In genomic region chr10:43453266-43453831, GRCh38 we compare ENCODE assay signal across 8 cellular contexts. TPM values are rescaled to one million over a fixed set of nuclear protein-coding genes. Genes with fewer than 3 reads are reported as not detected.
DNase-seq lines count a peak whose midpoint lies in the region; ATAC-seq and TF ChIP-seq lines count a peak whose summit lies in the region.

No MANE protein-coding gene starts in this region.

- H3K18ac ChIP-seq in mesenchymal stem cell (ENCODE audit: low read depth in 1 of 2, low read length in 2 of 2) (no peak overlapping the region), H9 (ENCODE audit: insufficient read length, low read depth, low read length) (no peak overlapping the region)

- no peak overlapping the region for H3K56ac ChIP-seq in H9 (ENCODE audit: insufficient read length, low read depth, low read length)

- no peak overlapping the region for H3K4me2 ChIP-seq in mesenchymal stem cell (ENCODE audit: low read length, poor library complexity, severe bottlenecking)
- no peak overlapping the region for H3K4me2 ChIP-seq in H9 (ENCODE audit: insufficient read depth, insufficient read length, low read length)

- 90% methylated on average over 4 of the region's 4 CpGs for WGBS in mesenchymal stem cell
- 93 to 100% methylated on average over 3 to 4 of the region's 4 CpGs for WGBS in endodermal cell (ENCODE audit: insufficient coverage in 1 of 2, insufficient read length in 1 of 2), 2 experiments
- 63 to 68% methylated on average over 3 to 4 of the region's 4 CpGs for WGBS in transverse colon (ENCODE audit: low coverage in 1 of 2), 2 donors
- no CpG with 5 or more reads among the region's 4 CpGs for WGBS in H9 (ENCODE audit: extremely low coverage, insufficient read length, low lambda C conversion rate)

- H4K91ac ChIP-seq in mesenchymal stem cell (ENCODE audit: low read length), result peak overlapping the region; percentile 20
- no peak overlapping the region for H4K91ac ChIP-seq in H9 (ENCODE audit: insufficient read length, low read depth, low read length)

- H3K36me3 Mint-ChIP-seq in endodermal cell (ENCODE audit: low read depth) (no peaks in the 10 kb centered on the region), H9 (ENCODE audit: insufficient read depth in 1 of 3, low read depth in 3 of 3) (peaks cover 0 to 2% (median 0%) of the 10 kb centered on the region in 3 experiments; a peak in 1 of 7 replicates)

- no peak for TF ChIP-seq POLR2A in transverse colon (IDR thresholded peaks at IDR 0.05)

- H3K4ac ChIP-seq in mesenchymal stem cell (ENCODE audit: low read depth in 1 of 2, low read length in 2 of 2) (no peak overlapping the region), H9 (ENCODE audit: low read depth, low read length) (no peak overlapping the region)

- H4K5ac ChIP-seq in H9 (ENCODE audit: insufficient read length, low read depth, low read length), result no peak overlapping the region

- peak; percentile 73 for DNase-seq in GM12865 (ENCODE audit: low read depth)
- DNase-seq in RWPE2 (ENCODE audit: low spot score), result no peak
- DNase-seq in mesenchymal stem cell, result peak; percentile 21
- DNase-seq in endodermal cell, result no peak
- no peak for DNase-seq in transverse colon
- no peak for DNase-seq in H9

- no peak overlapping the region for H2BK120ac ChIP-seq in mesenchymal stem cell (ENCODE audit: low read depth, low read length)
- no peak overlapping the region for H2BK120ac ChIP-seq in H9 (ENCODE audit: low read depth, low read length, poor library complexity, severe bottlenecking)

- H2BK15ac ChIP-seq in mesenchymal stem cell (ENCODE audit: low read depth, poor library complexity, severe bottlenecking), result no peak overlapping the region
- no peak overlapping the region for H2BK15ac ChIP-seq in H9 (ENCODE audit: low read depth, low read length)

- no peak overlapping the region for H2BK20ac ChIP-seq in H9 (ENCODE audit: low read depth, low read length, poor library complexity, severe bottlenecking)

- no peaks in the 10 kb centered on the region for H4K20me1 ChIP-seq in H9 (ENCODE audit: control insufficient read depth, insufficient read depth, insufficient read length)

- H3K4me3 Mint-ChIP-seq in endodermal cell (no peak overlapping the region), H9 (no peak overlapping the region)

- no peaks in the 10 kb centered on the region for H3K79me2 ChIP-seq in H9 (ENCODE audit: insufficient read depth, low read length)

- H3K27ac Mint-ChIP-seq in endodermal cell (no peak overlapping the region), H9 (peak overlapping the region in 1 of 3 experiments; percentile 85; a peak in 1 of 7 replicates)

- H3K4me1 Mint-ChIP-seq in endodermal cell (peaks cover 7% of the 10 kb centered on the region), H9 (peaks cover 19% of the 10 kb centered on the region in 2 experiments)

- H3K4me1 ChIP-seq in RWPE2 (ENCODE audit: insufficient read depth, poor library complexity, severe bottlenecking), result peaks cover 12% of the 10 kb centered on the region
- H3K4me1 ChIP-seq in mesenchymal stem cell (ENCODE audit: control insufficient read depth, insufficient read depth, low read depth, low read length), result peaks cover 15% of the 10 kb centered on the region
- H3K4me1 ChIP-seq in endodermal cell (ENCODE audit: control insufficient read depth, insufficient read depth, low read length), result peaks cover 4% of the 10 kb centered on the region
- H3K4me1 ChIP-seq in transverse colon, result peaks cover 11 to 30% (median 14%) of the 10 kb centered on the region in 4 donors
- H3K4me1 ChIP-seq in H9 (ENCODE audit: insufficient read depth, low read length), result peaks cover 4% of the 10 kb centered on the region; the same call in 1 of the 2 replicates

- H3K27me3 ChIP-seq in RWPE2 (ENCODE audit: insufficient read depth, poor library complexity, severe bottlenecking) (no peaks in the 10 kb centered on the region), mesenchymal stem cell (ENCODE audit: control insufficient read depth in 1 of 2, insufficient read depth in 1 of 2, low read length in 2 of 2) (no peaks in the 10 kb centered on the region), endodermal cell (ENCODE audit: control insufficient read depth, insufficient read depth, low read length, poor library complexity, severe bottlenecking) (no peaks in the 10 kb centered on the region), transverse colon (no peaks in the 10 kb centered on the region), H9 (ENCODE audit: insufficient read depth, low read length) (no peaks in the 10 kb centered on the region)

- no peak overlapping the region for H2AFZ ChIP-seq in mesenchymal stem cell (ENCODE audit: low read depth, low read length)
- no peak overlapping the region for H2AFZ ChIP-seq in H9 (ENCODE audit: low read length)

- H2BK5ac ChIP-seq in mesenchymal stem cell (ENCODE audit: low read depth, low read length, poor library complexity, severe bottlenecking) (no peak overlapping the region), H9 (ENCODE audit: insufficient read length, low read length) (no peak overlapping the region)

- intact Hi-C loops in transverse colon (cut with DNase I; ENCODE audit: low total_unique reads), result no loop called here

- H2BK12ac ChIP-seq in mesenchymal stem cell (ENCODE audit: low read length in 2 of 2) (no peak overlapping the region), H9 (ENCODE audit: insufficient read length, low read depth, low read length) (no peak overlapping the region)

- H3K14ac ChIP-seq in mesenchymal stem cell (ENCODE audit: low read length in 2 of 2) (no peak overlapping the region), H9 (ENCODE audit: insufficient read depth, low read length) (no peak overlapping the region)

- H3K79me1 ChIP-seq in mesenchymal stem cell (replicated peaks; ENCODE audit: low read length, poor library complexity, severe bottlenecking) (peaks cover 5% of the 10 kb centered on the region), H9 (ENCODE audit: insufficient read depth, low read depth, low read length, poor library complexity, severe bottlenecking) (no peaks in the 10 kb centered on the region)

- no peak overlapping the region for H4K8ac ChIP-seq in mesenchymal stem cell (ENCODE audit: low read length)
- no peak overlapping the region for H4K8ac ChIP-seq in H9 (replicated peaks; ENCODE audit: insufficient read length, low read depth, low read length)

- H3K9ac ChIP-seq in mesenchymal stem cell (ENCODE audit: low read length), result peak overlapping the region; percentile 34
- no peak overlapping the region for H3K9ac ChIP-seq in endodermal cell (ENCODE audit: extremely low read depth, low read length, poor library complexity, severe bottlenecking)
- H3K9ac ChIP-seq in H9 (ENCODE audit: extremely low read depth, insufficient read length, low read length), result no peak overlapping the region

- H3K23me2 ChIP-seq in H9 (ENCODE audit: insufficient read length, low read depth, low read length, poor library complexity, severe bottlenecking), result no peaks in the 10 kb centered on the region

- H3K9me3 Mint-ChIP-seq in endodermal cell (peaks cover 6% of the 10 kb centered on the region), H9 (no peaks in the 10 kb centered on the region; a peak in 1 of 5 replicates)

- H3K9me3 ChIP-seq in RWPE2 (ENCODE audit: severe bottlenecking) (no peaks in the 10 kb centered on the region), mesenchymal stem cell (ENCODE audit: control insufficient read depth, low read length) (no peaks in the 10 kb centered on the region), endodermal cell (ENCODE audit: control insufficient read depth, low read length) (no peaks in the 10 kb centered on the region), transverse colon (no peaks in the 10 kb centered on the region), H9 (ENCODE audit: control insufficient read depth, low read depth, low read length) (no peaks in the 10 kb centered on the region)

- H3T11ph ChIP-seq in H9 (ENCODE audit: low read length), result no peak overlapping the region

- H3K27me3 Mint-ChIP-seq in endodermal cell (ENCODE audit: insufficient read depth) (no peaks in the 10 kb centered on the region), H9 (ENCODE audit: low read depth) (no peaks in the 10 kb centered on the region)

- ATAC-seq in GM21576 (IDR thresholded peaks at IDR 0.05; ENCODE audit: unreplicated experiment), result peak; percentile 17
- no peak for ATAC-seq in RWPE2 (ENCODE audit: low read depth)
- no peak for ATAC-seq in HG03039 (IDR thresholded peaks at IDR 0.05; ENCODE audit: unreplicated experiment)

- H3K4me3 ChIP-seq in GM12865 (ENCODE audit: low read depth, low read length) (no peak overlapping the region), RWPE2 (ENCODE audit: severe bottlenecking) (no peak overlapping the region), mesenchymal stem cell (ENCODE audit: insufficient read depth in 1 of 2, low read depth in 1 of 2, low read length in 2 of 2) (no peak overlapping the region), endodermal cell (ENCODE audit: low read length) (no peak overlapping the region), transverse colon (no peak overlapping the region)

- in situ Hi-C loops in transverse colon (cut with MboI; ENCODE audit: low pct_ligation_motif_present in 1 of 4, low pct_unique_long_range_greater_than_20kb in 1 of 4, low sequenced_read_pairs in 3 of 4), result loop anchor here in 1 of 4 donors (5.0 kb wide), 1 partner anchor 56 kb away; no protein-coding TSS in a partner anchor

- no peak for TF ChIP-seq EP300 in transverse colon (IDR thresholded peaks at IDR 0.05; ENCODE audit: low read depth)

- no peak overlapping the region for H3K23ac ChIP-seq in mesenchymal stem cell (ENCODE audit: low read length in 2 of 2)
- no peak overlapping the region for H3K23ac ChIP-seq in H9 (ENCODE audit: insufficient read length, low read depth, low read length)

- peaks cover 4% of the 10 kb centered on the region; the same call in 1 of the 2 replicates for H3K36me3 ChIP-seq in RWPE2 (ENCODE audit: low read depth)
- H3K36me3 ChIP-seq in mesenchymal stem cell (ENCODE audit: control insufficient read depth in 1 of 2, insufficient read depth in 2 of 2, low read depth in 1 of 2, low read length in 2 of 2), result no peaks in the 10 kb centered on the region
- no peaks in the 10 kb centered on the region for H3K36me3 ChIP-seq in endodermal cell (ENCODE audit: control insufficient read depth, insufficient read depth, low read length)
- no peaks in the 10 kb centered on the region for H3K36me3 ChIP-seq in transverse colon

- H3K27ac ChIP-seq in RWPE2 (ENCODE audit: poor library complexity, severe bottlenecking) (peak overlapping the region; percentile 82), mesenchymal stem cell (ENCODE audit: low read length, poor library complexity, severe bottlenecking) (no peak overlapping the region), endodermal cell (ENCODE audit: low read depth, low read length) (no peak overlapping the region), transverse colon (peak overlapping the region in 2 of 4 donors; percentile 57 to 95), H9 (ENCODE audit: insufficient read length, low read depth, low read length) (no peak overlapping the region)

- TF ChIP-seq CTCF in GM12865 (IDR thresholded peaks at IDR 0.05; ENCODE audit: insufficient read depth, low read depth, low read length, missing control alignments) (no peak), RWPE2 (IDR thresholded peaks at IDR 0.05; ENCODE audit: poor library complexity, severe bottlenecking) (no peak), endodermal cell (conservative IDR thresholded peaks at IDR 0.05) (no peak), transverse colon (IDR thresholded peaks at IDR 0.05) (no peak), H9 (conservative IDR thresholded peaks at IDR 0.05) (no peak)

- H2AK5ac ChIP-seq in mesenchymal stem cell (ENCODE audit: low read length, severe bottlenecking) (no peak overlapping the region), H9 (ENCODE audit: insufficient read length, low read length) (no peak overlapping the region)

RNA-seq across cellular contexts. Expression of gene ZNF487, which starts 16.4 kb away (rescaled TPM):
- polyA plus RNA-seq in mesenchymal stem cell (2013, experiment 1 of 2), result 3.1 TPM
- 3.3 TPM for polyA plus RNA-seq in mesenchymal stem cell (2013, experiment 2 of 2)
- total RNA-seq in endodermal cell (1 to 10 TPM; 3.8 to 6.6 TPM), transverse colon (10 to 100 TPM in 1 of 4 donors, 1 to 10 TPM in 3; 6.3 to 15.0 (median 7.9) TPM), H9 (2021) (1.3 and 1.4 TPM in 2 replicates)
- polyA plus RNA-seq in endodermal cell (2013, experiment 1 of 2), result 3.8 TPM
- 5.3 TPM for polyA plus RNA-seq in endodermal cell (2013, experiment 2 of 2)

RNA-seq across cellular contexts. Expression of gene HNRNPF, which starts 44.4 kb away (rescaled TPM):
- polyA plus RNA-seq in mesenchymal stem cell (2013, experiment 1 of 2), result 115 TPM
- polyA plus RNA-seq in mesenchymal stem cell (2013, experiment 2 of 2), result 117 TPM
- total RNA-seq in endodermal cell, result 100 to 1,000 TPM; 283 to 299 TPM
- polyA plus RNA-seq in endodermal cell (2013, experiment 1 of 2), result 222 TPM
- polyA plus RNA-seq in endodermal cell (2013, experiment 2 of 2), result 193 TPM
- total RNA-seq in transverse colon, result 100 to 1,000 TPM; 127 to 171 (median 155) TPM
- 411 and 420 TPM in 2 replicates for total RNA-seq in H9 (2021)

Comparison
In these comparisons a context has a peak if more than half of its experiments do, and no peak if none do; other contexts are left out.
1. DNase-seq: peak in GM12865 (single experiment) and mesenchymal stem cell (single experiment); none in RWPE2 (single experiment), endodermal cell (single experiment), transverse colon (single experiment) and H9 (single experiment).